ENCODE assay signal across 28 cellular contexts in the genomic region with DNA sequence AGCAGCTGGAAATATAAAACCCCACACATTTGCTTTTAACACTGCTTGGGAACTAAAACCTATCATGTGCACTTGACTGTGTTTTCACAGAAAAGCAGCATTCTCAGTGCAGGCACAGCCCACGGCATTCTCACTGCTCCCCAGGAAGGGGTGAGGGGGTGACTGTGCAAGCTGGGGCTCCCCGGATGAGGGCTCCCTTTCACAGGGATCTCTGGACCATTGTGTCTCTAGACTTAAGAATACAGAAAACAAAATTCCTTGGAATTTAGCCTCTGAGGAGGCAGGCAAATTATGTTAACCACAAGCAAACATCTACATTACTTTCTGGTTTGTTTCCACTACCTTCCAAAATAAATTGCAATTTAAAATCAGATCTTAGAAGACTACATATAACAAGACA.
DNase-seq lines count a peak whose midpoint lies in the region; ATAC-seq and TF ChIP-seq lines count a peak whose summit lies in the region.
"Had no signal": no experiment of that assay in that cellular context is flagged by ENCODE, and none has a peak within 500 bp of the region (broad histone marks: within the 10 kb centered on the region; RNA-seq: fewer than 3 reads in every experiment).

No MANE protein-coding gene starts in this region.

- H3K4me1 ChIP-seq in Peyer's patch: no peaks in the 10 kb centered on the region
- H3K4me1 ChIP-seq: pancreas, right atrium auricular region had no signal

- H3K36me3 Mint-ChIP-seq in HFFc6 (ENCODE audit: low read depth) (no peaks in the 10 kb centered on the region), brain (no peaks in the 10 kb centered on the region)
- H3K36me3 Mint-ChIP-seq: memory B cell; naive thymus-derived CD4-positive, alpha-beta T cell had no signal

- no peak for ATAC-seq in HG03469 (IDR thresholded peaks at IDR 0.05; ENCODE audit: unreplicated experiment)
- no peak for ATAC-seq in HG03378 (IDR thresholded peaks at IDR 0.05; ENCODE audit: unreplicated experiment)
- ATAC-seq: naive thymus-derived CD4-positive, alpha-beta T cell; pancreas; stimulated activated naive CD8-positive, alpha-beta T cell treated with anti-CD3 and anti-CD28 coated beads, Interleukin-15, amount 100 ng/mL, for 72 hours had no signal

- H3K9me3 ChIP-seq in Peyer's patch: no peaks in the 10 kb centered on the region
- H3K9me3 ChIP-seq: pancreas, right atrium auricular region, tibial artery had no signal

- H3K27me3 Mint-ChIP-seq in HFFc6 (ENCODE audit: insufficient read depth) (no peaks in the 10 kb centered on the region; the same call in 1 of the 2 replicates), brain (peaks cover 5% of the 10 kb centered on the region)
- H3K27me3 Mint-ChIP-seq: B cell; CD8-positive, alpha-beta memory T cell; dendritic cell treated with granulocyte-macrophage colony-stimulating factor and Interleukin-4, amounts not matched to agents 40 ng/mL and 50 ng/mL, for 4 days; stimulated activated naive CD8-positive, alpha-beta T cell treated with anti-CD3 and anti-CD28 coated beads, Interleukin-15, amount 100 ng/mL, for 72 hours had no signal

- H3K9me3 Mint-ChIP-seq in HFFc6 (no peaks in the 10 kb centered on the region), brain (no peaks in the 10 kb centered on the region)
- H3K9me3 Mint-ChIP-seq: CD8-positive, alpha-beta memory T cell; dendritic cell treated with granulocyte-macrophage colony-stimulating factor and Interleukin-4, amounts not matched to agents 40 ng/mL and 50 ng/mL, for 4 days; memory B cell; naive thymus-derived CD4-positive, alpha-beta T cell; stimulated activated naive CD8-positive, alpha-beta T cell treated with anti-CD3 and anti-CD28 coated beads, Interleukin-15, amount 100 ng/mL, for 72 hours had no signal

- TF ChIP-seq CTCF in HFFc6 (IDR thresholded peaks at IDR 0.05) (no peak), brain (conservative IDR thresholded peaks at IDR 0.05) (no peak), Peyer's patch (IDR thresholded peaks at IDR 0.05) (no peak)

- no peaks in the 10 kb centered on the region for H3K36me3 ChIP-seq in Peyer's patch
- H3K36me3 ChIP-seq: cardiac muscle cell, pancreas, right atrium auricular region, tibial artery had no signal

- H3K4me1 Mint-ChIP-seq in HFFc6 (ENCODE audit: low read depth) (peaks cover 60% of the 10 kb centered on the region), brain (peaks cover 46% of the 10 kb centered on the region)
- H3K4me1 Mint-ChIP-seq: B cell; memory B cell; stimulated activated naive CD8-positive, alpha-beta T cell treated with anti-CD3 and anti-CD28 coated beads, Interleukin-15, amount 100 ng/mL, for 72 hours had no signal

- H3K27ac Mint-ChIP-seq in HFFc6 (peak overlapping the region; percentile 26), brain (peak overlapping the region in 3 of 5 experiments; percentile 27 to 32 (median 28))
- H3K27ac Mint-ChIP-seq: B cell; dendritic cell treated with granulocyte-macrophage colony-stimulating factor and Interleukin-4, amounts not matched to agents 40 ng/mL and 50 ng/mL, for 4 days; memory B cell; naive thymus-derived CD4-positive, alpha-beta T cell; stimulated activated naive CD8-positive, alpha-beta T cell treated with anti-CD3 and anti-CD28 coated beads, Interleukin-15, amount 100 ng/mL, for 72 hours had no signal

- no peak overlapping the region for H3K27ac ChIP-seq in Peyer's patch
- H3K27ac ChIP-seq: cardiac muscle cell, pancreas, right atrium auricular region, tibial artery had no signal

- no peak overlapping the region for H3K4me3 ChIP-seq in Peyer's patch
- H3K4me3 ChIP-seq: cardiac muscle cell, pancreas, right atrium auricular region, tibial artery had no signal

- peak; percentile 12 for DNase-seq in HFFc6
- DNase-seq in myocyte (ENCODE audit: low read depth): peak; percentile 48
- DNase-seq in Peyer's patch: no peak
- no peak for DNase-seq in NCI-H2107 (lab: John Stamatoyannopoulos, UW)
- DNase-seq: activated CD4-positive, alpha-beta T cell treated with anti-CD3 and anti-CD28 coated beads for 4 hours; activated CD8-positive, alpha-beta memory T cell treated with anti-CD3 and anti-CD28 coated beads for 24 hours; activated naive CD4-positive, alpha-beta T cell treated with Interleukin-2 at 50 U/mL for 16 hours; activated T-cell treated with anti-CD3 and anti-CD28 coated beads, Interleukin-2, amount 50 U/mL, for 48 hours; amniotic stem cell; CD8-positive, alpha-beta memory T cell; GOT3; Karpas-422; naive thymus-derived CD4-positive, alpha-beta T cell; NCI-H1694; NCI-H524 treated with DMSO at 0.1 percent for 48 hours; pancreas; RPMI8226; stimulated activated naive CD8-positive, alpha-beta T cell treated with anti-CD3 and anti-CD28 coated beads, Interleukin-15, amount 100 ng/mL, for 72 hours; T-helper 2 cell; tibial artery had no signal

- no peaks in the 10 kb centered on the region for H3K27me3 ChIP-seq in Peyer's patch
- H3K27me3 ChIP-seq: cardiac muscle cell, pancreas, right atrium auricular region, tibial artery had no signal

- no peak overlapping the region for H3K4me3 Mint-ChIP-seq in HFFc6
- peak overlapping the region in 1 of 5 experiments; percentile 24 for H3K4me3 Mint-ChIP-seq in brain
- H3K4me3 Mint-ChIP-seq: B cell; CD8-positive, alpha-beta memory T cell; dendritic cell treated with granulocyte-macrophage colony-stimulating factor and Interleukin-4, amounts not matched to agents 40 ng/mL and 50 ng/mL, for 4 days; memory B cell; naive thymus-derived CD4-positive, alpha-beta T cell; stimulated activated naive CD8-positive, alpha-beta T cell treated with anti-CD3 and anti-CD28 coated beads, Interleukin-15, amount 100 ng/mL, for 72 hours had no signal

- no peak for TF ChIP-seq POLR2A in Peyer's patch (IDR thresholded peaks at IDR 0.05)

Comparison
In these comparisons a context has a peak if more than half of its experiments do, and no peak if none do; other contexts are left out.
1. DNase-seq: peak in HFFc6 (single experiment) and myocyte (single experiment); none in Peyer's patch (0 of 3) and NCI-H2107 (single experiment).